In the genomic region with DNA sequence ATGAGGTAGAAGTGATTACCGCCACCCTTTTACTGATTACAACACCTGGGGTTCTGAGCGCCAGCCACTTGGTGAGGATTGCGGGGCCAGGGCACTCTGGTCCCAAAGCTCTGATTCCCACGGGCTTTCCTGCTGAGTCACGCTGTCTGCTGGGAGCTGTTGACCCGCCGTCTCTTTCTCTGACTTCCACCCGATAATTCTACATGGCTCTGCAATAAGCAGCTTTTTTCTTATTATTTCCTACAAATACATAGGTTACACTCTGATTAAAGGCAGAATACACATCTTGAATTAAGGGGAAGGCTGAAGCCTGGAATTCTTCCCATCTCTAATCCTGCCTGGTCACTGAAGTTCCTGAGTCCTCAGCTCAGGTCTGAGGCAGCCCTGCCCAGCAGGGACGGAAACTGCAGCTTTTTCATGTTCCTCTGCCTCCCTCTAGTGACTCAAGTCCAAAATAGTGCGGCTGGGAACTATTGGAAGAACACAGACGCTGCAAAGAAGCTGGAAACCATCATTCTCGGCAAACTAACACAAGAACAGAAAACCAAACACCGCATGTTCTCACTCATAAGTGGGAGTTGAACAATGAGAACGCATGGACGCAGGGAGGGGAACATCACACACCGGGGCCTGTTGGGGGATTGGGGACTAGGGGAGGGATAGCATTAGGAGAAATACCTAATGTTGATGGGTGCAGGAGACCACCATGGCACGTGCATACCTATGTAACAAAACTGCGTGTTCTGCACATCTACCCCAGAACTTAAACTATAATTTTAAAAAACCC, we compare ENCODE assay signal across 2 cellular contexts.
TF ChIP-seq lines count a peak whose summit lies in the region.

No MANE protein-coding gene starts in this region.

TF ChIP-seq in HEK293, 187 proteins besides CTCF, POLR2A, EP300 and RAD21 (continued from another document and continues in another):
- TF ChIP-seq, protein P1, sequence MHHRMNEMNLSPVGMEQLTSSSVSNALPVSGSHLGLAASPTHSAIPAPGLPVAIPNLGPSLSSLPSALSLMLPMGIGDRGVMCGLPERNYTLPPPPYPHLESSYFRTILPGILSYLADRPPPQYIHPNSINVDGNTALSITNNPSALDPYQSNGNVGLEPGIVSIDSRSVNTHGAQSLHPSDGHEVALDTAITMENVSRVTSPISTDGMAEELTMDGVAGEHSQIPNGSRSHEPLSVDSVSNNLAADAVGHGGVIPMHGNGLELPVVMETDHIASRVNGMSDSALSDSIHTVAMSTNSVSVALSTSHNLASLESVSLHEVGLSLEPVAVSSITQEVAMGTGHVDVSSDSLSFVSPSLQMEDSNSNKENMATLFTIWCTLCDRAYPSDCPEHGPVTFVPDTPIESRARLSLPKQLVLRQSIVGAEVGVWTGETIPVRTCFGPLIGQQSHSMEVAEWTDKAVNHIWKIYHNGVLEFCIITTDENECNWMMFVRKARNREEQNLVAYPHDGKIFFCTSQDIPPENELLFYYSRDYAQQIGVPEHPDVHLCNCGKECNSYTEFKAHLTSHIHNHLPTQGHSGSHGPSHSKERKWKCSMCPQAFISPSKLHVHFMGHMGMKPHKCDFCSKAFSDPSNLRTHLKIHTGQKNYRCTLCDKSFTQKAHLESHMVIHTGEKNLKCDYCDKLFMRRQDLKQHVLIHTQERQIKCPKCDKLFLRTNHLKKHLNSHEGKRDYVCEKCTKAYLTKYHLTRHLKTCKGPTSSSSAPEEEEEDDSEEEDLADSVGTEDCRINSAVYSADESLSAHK (tag by site-specific recombination; IDR thresholded peaks at IDR 0.05): no peak
- TF ChIP-seq ZNF501 (tag by site-specific recombination; IDR thresholded peaks at IDR 0.05) (0 out of 2 replicates have a peak, but pooled peaks have one; percentile 38), ZNF76 (tag by site-specific recombination; IDR thresholded peaks at IDR 0.05; ENCODE audit: borderline replicate concordance, low read depth) (peak; percentile 31; the same call in 1 of the 2 replicates), KLF1 (tag by site-specific recombination; IDR thresholded peaks at IDR 0.05) (no peak), ZNF530 (tag by site-specific recombination; IDR thresholded peaks at IDR 0.05; ENCODE audit: low read depth) (no peak), ZNF366 (tag by site-specific recombination; conservative IDR thresholded peaks at IDR 0.05) (0 out of 2 replicates have a peak, but pooled peaks have one; percentile 16), ZNF16 (tag by site-specific recombination; IDR thresholded peaks at IDR 0.05; ENCODE audit: low read depth) (no peak), IKZF3 (tag by site-specific recombination; IDR thresholded peaks at IDR 0.05) (peak; percentile 49; the same call in 1 of the 2 replicates)
- TF ChIP-seq, protein P2, sequence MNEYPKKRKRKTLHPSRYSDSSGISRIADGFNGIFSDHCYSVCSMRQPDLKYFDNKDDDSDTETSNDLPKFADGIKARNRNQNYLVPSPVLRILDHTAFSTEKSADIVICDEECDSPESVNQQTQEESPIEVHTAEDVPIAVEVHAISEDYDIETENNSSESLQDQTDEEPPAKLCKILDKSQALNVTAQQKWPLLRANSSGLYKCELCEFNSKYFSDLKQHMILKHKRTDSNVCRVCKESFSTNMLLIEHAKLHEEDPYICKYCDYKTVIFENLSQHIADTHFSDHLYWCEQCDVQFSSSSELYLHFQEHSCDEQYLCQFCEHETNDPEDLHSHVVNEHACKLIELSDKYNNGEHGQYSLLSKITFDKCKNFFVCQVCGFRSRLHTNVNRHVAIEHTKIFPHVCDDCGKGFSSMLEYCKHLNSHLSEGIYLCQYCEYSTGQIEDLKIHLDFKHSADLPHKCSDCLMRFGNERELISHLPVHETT (tag by site-specific recombination; IDR thresholded peaks at IDR 0.05): peak; percentile 59; the same call in 1 of the 2 replicates
- TF ChIP-seq, protein P3, sequence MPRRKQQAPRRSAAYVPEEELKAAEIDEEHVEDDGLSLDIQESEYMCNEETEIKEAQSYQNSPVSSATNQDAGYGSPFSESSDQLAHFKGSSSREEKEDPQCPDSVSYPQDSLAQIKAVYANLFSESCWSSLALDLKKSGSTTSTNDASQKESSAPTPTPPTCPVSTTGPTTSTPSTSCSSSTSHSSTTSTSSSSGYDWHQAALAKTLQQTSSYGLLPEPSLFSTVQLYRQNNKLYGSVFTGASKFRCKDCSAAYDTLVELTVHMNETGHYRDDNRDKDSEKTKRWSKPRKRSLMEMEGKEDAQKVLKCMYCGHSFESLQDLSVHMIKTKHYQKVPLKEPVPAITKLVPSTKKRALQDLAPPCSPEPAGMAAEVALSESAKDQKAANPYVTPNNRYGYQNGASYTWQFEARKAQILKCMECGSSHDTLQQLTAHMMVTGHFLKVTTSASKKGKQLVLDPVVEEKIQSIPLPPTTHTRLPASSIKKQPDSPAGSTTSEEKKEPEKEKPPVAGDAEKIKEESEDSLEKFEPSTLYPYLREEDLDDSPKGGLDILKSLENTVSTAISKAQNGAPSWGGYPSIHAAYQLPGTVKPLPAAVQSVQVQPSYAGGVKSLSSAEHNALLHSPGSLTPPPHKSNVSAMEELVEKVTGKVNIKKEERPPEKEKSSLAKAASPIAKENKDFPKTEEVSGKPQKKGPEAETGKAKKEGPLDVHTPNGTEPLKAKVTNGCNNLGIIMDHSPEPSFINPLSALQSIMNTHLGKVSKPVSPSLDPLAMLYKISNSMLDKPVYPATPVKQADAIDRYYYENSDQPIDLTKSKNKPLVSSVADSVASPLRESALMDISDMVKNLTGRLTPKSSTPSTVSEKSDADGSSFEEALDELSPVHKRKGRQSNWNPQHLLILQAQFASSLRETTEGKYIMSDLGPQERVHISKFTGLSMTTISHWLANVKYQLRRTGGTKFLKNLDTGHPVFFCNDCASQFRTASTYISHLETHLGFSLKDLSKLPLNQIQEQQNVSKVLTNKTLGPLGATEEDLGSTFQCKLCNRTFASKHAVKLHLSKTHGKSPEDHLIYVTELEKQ (tag by site-specific recombination; IDR thresholded peaks at IDR 0.05; ENCODE audit: borderline replicate concordance): no peak
- TF ChIP-seq, protein P4, sequence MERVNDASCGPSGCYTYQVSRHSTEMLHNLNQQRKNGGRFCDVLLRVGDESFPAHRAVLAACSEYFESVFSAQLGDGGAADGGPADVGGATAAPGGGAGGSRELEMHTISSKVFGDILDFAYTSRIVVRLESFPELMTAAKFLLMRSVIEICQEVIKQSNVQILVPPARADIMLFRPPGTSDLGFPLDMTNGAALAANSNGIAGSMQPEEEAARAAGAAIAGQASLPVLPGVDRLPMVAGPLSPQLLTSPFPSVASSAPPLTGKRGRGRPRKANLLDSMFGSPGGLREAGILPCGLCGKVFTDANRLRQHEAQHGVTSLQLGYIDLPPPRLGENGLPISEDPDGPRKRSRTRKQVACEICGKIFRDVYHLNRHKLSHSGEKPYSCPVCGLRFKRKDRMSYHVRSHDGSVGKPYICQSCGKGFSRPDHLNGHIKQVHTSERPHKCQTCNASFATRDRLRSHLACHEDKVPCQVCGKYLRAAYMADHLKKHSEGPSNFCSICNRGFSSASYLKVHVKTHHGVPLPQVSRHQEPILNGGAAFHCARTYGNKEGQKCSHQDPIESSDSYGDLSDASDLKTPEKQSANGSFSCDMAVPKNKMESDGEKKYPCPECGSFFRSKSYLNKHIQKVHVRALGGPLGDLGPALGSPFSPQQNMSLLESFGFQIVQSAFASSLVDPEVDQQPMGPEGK (tag by site-specific recombination; IDR thresholded peaks at IDR 0.05): no peak

TF ChIP-seq in GM12878, 131 proteins besides CTCF, POLR2A, EP300 and RAD21 (continued from another document and continues in another):
- TF ChIP-seq, protein P5, sequence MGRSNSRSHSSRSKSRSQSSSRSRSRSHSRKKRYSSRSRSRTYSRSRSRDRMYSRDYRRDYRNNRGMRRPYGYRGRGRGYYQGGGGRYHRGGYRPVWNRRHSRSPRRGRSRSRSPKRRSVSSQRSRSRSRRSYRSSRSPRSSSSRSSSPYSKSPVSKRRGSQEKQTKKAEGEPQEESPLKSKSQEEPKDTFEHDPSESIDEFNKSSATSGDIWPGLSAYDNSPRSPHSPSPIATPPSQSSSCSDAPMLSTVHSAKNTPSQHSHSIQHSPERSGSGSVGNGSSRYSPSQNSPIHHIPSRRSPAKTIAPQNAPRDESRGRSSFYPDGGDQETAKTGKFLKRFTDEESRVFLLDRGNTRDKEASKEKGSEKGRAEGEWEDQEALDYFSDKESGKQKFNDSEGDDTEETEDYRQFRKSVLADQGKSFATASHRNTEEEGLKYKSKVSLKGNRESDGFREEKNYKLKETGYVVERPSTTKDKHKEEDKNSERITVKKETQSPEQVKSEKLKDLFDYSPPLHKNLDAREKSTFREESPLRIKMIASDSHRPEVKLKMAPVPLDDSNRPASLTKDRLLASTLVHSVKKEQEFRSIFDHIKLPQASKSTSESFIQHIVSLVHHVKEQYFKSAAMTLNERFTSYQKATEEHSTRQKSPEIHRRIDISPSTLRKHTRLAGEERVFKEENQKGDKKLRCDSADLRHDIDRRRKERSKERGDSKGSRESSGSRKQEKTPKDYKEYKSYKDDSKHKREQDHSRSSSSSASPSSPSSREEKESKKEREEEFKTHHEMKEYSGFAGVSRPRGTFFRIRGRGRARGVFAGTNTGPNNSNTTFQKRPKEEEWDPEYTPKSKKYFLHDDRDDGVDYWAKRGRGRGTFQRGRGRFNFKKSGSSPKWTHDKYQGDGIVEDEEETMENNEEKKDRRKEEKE (IDR thresholded peaks at IDR 0.05): no peak
- no peak for TF ChIP-seq NR2C1 (IDR thresholded peaks at IDR 0.05)
- TF ChIP-seq, protein P6, sequence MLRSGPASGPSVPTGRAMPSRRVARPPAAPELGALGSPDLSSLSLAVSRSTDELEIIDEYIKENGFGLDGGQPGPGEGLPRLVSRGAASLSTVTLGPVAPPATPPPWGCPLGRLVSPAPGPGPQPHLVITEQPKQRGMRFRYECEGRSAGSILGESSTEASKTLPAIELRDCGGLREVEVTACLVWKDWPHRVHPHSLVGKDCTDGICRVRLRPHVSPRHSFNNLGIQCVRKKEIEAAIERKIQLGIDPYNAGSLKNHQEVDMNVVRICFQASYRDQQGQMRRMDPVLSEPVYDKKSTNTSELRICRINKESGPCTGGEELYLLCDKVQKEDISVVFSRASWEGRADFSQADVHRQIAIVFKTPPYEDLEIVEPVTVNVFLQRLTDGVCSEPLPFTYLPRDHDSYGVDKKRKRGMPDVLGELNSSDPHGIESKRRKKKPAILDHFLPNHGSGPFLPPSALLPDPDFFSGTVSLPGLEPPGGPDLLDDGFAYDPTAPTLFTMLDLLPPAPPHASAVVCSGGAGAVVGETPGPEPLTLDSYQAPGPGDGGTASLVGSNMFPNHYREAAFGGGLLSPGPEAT (IDR thresholded peaks at IDR 0.05; ENCODE audit: low read depth): 0 out of 2 replicates have a peak, but pooled peaks have one; percentile 11
- no peak for TF ChIP-seq ZSCAN29 (IDR thresholded peaks at IDR 0.05)
- TF ChIP-seq STAT1 (conservative IDR thresholded peaks at IDR 0.05): peak; percentile 37; the same call in 1 of the 2 replicates
- TF ChIP-seq, protein P7, sequence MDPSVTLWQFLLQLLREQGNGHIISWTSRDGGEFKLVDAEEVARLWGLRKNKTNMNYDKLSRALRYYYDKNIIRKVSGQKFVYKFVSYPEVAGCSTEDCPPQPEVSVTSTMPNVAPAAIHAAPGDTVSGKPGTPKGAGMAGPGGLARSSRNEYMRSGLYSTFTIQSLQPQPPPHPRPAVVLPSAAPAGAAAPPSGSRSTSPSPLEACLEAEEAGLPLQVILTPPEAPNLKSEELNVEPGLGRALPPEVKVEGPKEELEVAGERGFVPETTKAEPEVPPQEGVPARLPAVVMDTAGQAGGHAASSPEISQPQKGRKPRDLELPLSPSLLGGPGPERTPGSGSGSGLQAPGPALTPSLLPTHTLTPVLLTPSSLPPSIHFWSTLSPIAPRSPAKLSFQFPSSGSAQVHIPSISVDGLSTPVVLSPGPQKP (IDR thresholded peaks at IDR 0.05; ENCODE audit: low read depth, low read length): no peak
- TF ChIP-seq CUX1 (IDR thresholded peaks at IDR 0.05; ENCODE audit: insufficient replicate concordance, low read depth, low read length): no peak
- peak; percentile 96 for TF ChIP-seq MLLT1 (IDR thresholded peaks at IDR 0.05)
- TF ChIP-seq EED (IDR thresholded peaks at IDR 0.05; ENCODE audit: low read depth): peak; percentile 45; the same call in 1 of the 2 replicates
- TF ChIP-seq HCFC1 (IDR thresholded peaks at IDR 0.05; ENCODE audit: low read length): no peak
- peak; percentile 76 for TF ChIP-seq YY1 (IDR thresholded peaks at IDR 0.05; ENCODE audit: low read depth, low read length)
- peak; percentile 64; the same call in 1 of the 2 replicates for TF ChIP-seq FOXM1 (IDR thresholded peaks at IDR 0.05; ENCODE audit: low read depth, low read length)
- no peak for TF ChIP-seq ZNF622 (IDR thresholded peaks at IDR 0.05)
- TF ChIP-seq ZBED1 (IDR thresholded peaks at IDR 0.05; ENCODE audit: borderline replicate concordance): no peak
- TF ChIP-seq SMAD1 (IDR thresholded peaks at IDR 0.05; ENCODE audit: low read depth, partially characterized antibody): no peak
- TF ChIP-seq PAX8 (IDR thresholded peaks at IDR 0.05): no peak
